In genomic region chr1:56411484-56412180, GRCh38 we compare ENCODE assay signal across 1 cellular context.
TF ChIP-seq lines count a peak whose summit lies in the region.

No MANE protein-coding gene starts in this region.

TF ChIP-seq in SK-N-SH treated with all-trans-retinoic acid at 6 μM for 48 hours, 23 proteins besides CTCF, POLR2A, EP300 and RAD21 (continued from another document):
- TF ChIP-seq, protein P1, sequence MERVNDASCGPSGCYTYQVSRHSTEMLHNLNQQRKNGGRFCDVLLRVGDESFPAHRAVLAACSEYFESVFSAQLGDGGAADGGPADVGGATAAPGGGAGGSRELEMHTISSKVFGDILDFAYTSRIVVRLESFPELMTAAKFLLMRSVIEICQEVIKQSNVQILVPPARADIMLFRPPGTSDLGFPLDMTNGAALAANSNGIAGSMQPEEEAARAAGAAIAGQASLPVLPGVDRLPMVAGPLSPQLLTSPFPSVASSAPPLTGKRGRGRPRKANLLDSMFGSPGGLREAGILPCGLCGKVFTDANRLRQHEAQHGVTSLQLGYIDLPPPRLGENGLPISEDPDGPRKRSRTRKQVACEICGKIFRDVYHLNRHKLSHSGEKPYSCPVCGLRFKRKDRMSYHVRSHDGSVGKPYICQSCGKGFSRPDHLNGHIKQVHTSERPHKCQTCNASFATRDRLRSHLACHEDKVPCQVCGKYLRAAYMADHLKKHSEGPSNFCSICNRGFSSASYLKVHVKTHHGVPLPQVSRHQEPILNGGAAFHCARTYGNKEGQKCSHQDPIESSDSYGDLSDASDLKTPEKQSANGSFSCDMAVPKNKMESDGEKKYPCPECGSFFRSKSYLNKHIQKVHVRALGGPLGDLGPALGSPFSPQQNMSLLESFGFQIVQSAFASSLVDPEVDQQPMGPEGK (CRISPR knock-in tag; IDR thresholded peaks at IDR 0.05; ENCODE audit: borderline replicate concordance), result no peak
- TF ChIP-seq ZNF70 (CRISPR knock-in tag; IDR thresholded peaks at IDR 0.05), result no peak
